Comparison of ENCODE assay signal across 9 cellular contexts in genomic region chr1:84573481-84573966, GRCh38. TPM values are rescaled to one million over a fixed set of nuclear protein-coding genes. Genes with fewer than 3 reads are reported as not detected.
DNase-seq lines count a peak whose midpoint lies in the region; ATAC-seq, FAIRE-seq and TF ChIP-seq lines count a peak whose summit lies in the region.
"Had no signal": no experiment of that assay in that cellular context is flagged by ENCODE, and none has a peak within 500 bp of the region (broad histone marks: within the 10 kb centered on the region; RNA-seq: fewer than 3 reads in every experiment).

No MANE protein-coding gene starts in this region.

- H3K4me3 Mint-ChIP-seq in activated CD4-positive, alpha-beta T cell treated with anti-CD3 and anti-CD28 coated beads, Interleukin-2, amount 10 ng/mL, durations not matched to agents 7 days and 5 days = peak overlapping the region; percentile 98
- H3K4me3 Mint-ChIP-seq in glutamatergic neuron (ENCODE audit: unreplicated experiment) = peak overlapping the region; percentile 95

- no peak for FAIRE-seq in small intestine (lab: Jason Lieb, UNC)
- FAIRE-seq: endometrium had no signal

- no peaks in the 10 kb centered on the region for H3K27me3 ChIP-seq in WERI-Rb-1 (ENCODE audit: insufficient read depth, low read depth, severe bottlenecking)
- H3K27me3 ChIP-seq in small intestine (ENCODE audit: control insufficient read depth in 2 of 2, insufficient read depth in 2 of 2, low read length in 2 of 2) = no peaks in the 10 kb centered on the region

- POLR2A ChIA-PET in activated CD4-positive, alpha-beta T cell treated with anti-CD3 and anti-CD28 coated beads, Interleukin-2, amount 10 ng/mL, durations not matched to agents 7 days and 5 days (lab: Charles Lee) = interaction anchor here (1.1 to 2.7 kb wide), 2 partner anchors 67 to 429 kb away, joined by 10 to 19 read pairs; partner anchors contain the start of genes GNG5, PRKACB and SPATA1

- peak overlapping the region; percentile 87 for H3K4me3 ChIP-seq in WERI-Rb-1 (ENCODE audit: low read depth, low read length)
- peak overlapping the region; percentile 67 to 79 for H3K4me3 ChIP-seq in small intestine (ENCODE audit: low read depth in 1 of 2, low read length in 2 of 2)

- peaks cover 8% of the 10 kb centered on the region for H3K36me3 ChIP-seq in WERI-Rb-1
- H3K36me3 ChIP-seq in small intestine (ENCODE audit: control insufficient read depth in 2 of 2, insufficient read depth in 2 of 2, low read length in 2 of 2) = peaks cover 0 to 3% of the 10 kb centered on the region in 2 donors

- 1 to 6% (median 1%) methylated on average over 5 of the region's 5 CpGs for WGBS in small intestine, 3 donors

- peak overlapping the region; percentile 100 for H3K27ac Mint-ChIP-seq in activated CD4-positive, alpha-beta T cell treated with anti-CD3 and anti-CD28 coated beads, Interleukin-2, amount 10 ng/mL, durations not matched to agents 7 days and 5 days
- H3K27ac Mint-ChIP-seq in glutamatergic neuron (ENCODE audit: unreplicated experiment) = peak overlapping the region; percentile 78

- peaks cover 5% of the 10 kb centered on the region for H3K9me3 Mint-ChIP-seq in activated CD4-positive, alpha-beta T cell treated with anti-CD3 and anti-CD28 coated beads, Interleukin-2, amount 10 ng/mL, durations not matched to agents 7 days and 5 days
- peaks cover 13% of the 10 kb centered on the region for H3K9me3 Mint-ChIP-seq in glutamatergic neuron (ENCODE audit: unreplicated experiment)

- H3K9me3 ChIP-seq in WERI-Rb-1 (ENCODE audit: severe bottlenecking) = peaks cover 3% of the 10 kb centered on the region
- no peaks in the 10 kb centered on the region for H3K9me3 ChIP-seq in small intestine (ENCODE audit: control insufficient read depth, low read depth)

- H3K36me3 Mint-ChIP-seq in activated CD4-positive, alpha-beta T cell treated with anti-CD3 and anti-CD28 coated beads, Interleukin-2, amount 10 ng/mL, durations not matched to agents 7 days and 5 days (ENCODE audit: low read depth) = peaks cover 39% of the 10 kb centered on the region
- no peaks in the 10 kb centered on the region for H3K36me3 Mint-ChIP-seq in glutamatergic neuron (ENCODE audit: unreplicated experiment)

- H3K27ac ChIP-seq in WERI-Rb-1 (peak overlapping the region; percentile 94), small intestine (ENCODE audit: low read depth in 1 of 2, low read length in 1 of 2) (peak overlapping the region; percentile 98 to 100)

- H3K4me1 Mint-ChIP-seq in activated CD4-positive, alpha-beta T cell treated with anti-CD3 and anti-CD28 coated beads, Interleukin-2, amount 10 ng/mL, durations not matched to agents 7 days and 5 days = peaks cover 39% of the 10 kb centered on the region
- H3K4me1 Mint-ChIP-seq in glutamatergic neuron (ENCODE audit: low read depth, unreplicated experiment) = peaks cover 11% of the 10 kb centered on the region

- H3K27me3 Mint-ChIP-seq in activated CD4-positive, alpha-beta T cell treated with anti-CD3 and anti-CD28 coated beads, Interleukin-2, amount 10 ng/mL, durations not matched to agents 7 days and 5 days = no peaks in the 10 kb centered on the region
- H3K27me3 Mint-ChIP-seq in glutamatergic neuron (ENCODE audit: unreplicated experiment) = peaks cover 4% of the 10 kb centered on the region

- TF ChIP-seq CTCF in WERI-Rb-1 (IDR thresholded peaks at IDR 0.05; ENCODE audit: low read depth, low read length) = no peak
- no peak for TF ChIP-seq CTCF in glutamatergic neuron (IDR thresholded peaks at IDR 0.05; ENCODE audit: partially characterized antibody, unreplicated experiment)

- CTCF ChIA-PET in activated CD4-positive, alpha-beta T cell treated with anti-CD3 and anti-CD28 coated beads, Interleukin-2, amount 10 ng/mL, durations not matched to agents 7 days and 5 days (lab: Charles Lee) = interaction anchor here (0.6 to 2.0 kb wide), 3 partner anchors 19 to 64 kb away, joined by 3 to 7 read pairs (median 5); no protein-coding TSS in a partner anchor

- no peak for ATAC-seq in GM19397 (IDR thresholded peaks at IDR 0.05; ENCODE audit: unreplicated experiment)

- DNase-seq in activated CD4-positive, alpha-beta T cell treated with anti-CD3 and anti-CD28 coated beads, Interleukin-2, amount 10 ng/mL, durations not matched to agents 7 days and 5 days = no peak
- DNase-seq in activated CD4-positive, alpha-beta T cell treated with anti-CD3 and anti-CD28 coated beads for 1 hour = no peak
- DNase-seq in WERI-Rb-1 = no peak
- DNase-seq in glutamatergic neuron = no peak
- peak; percentile 51 for DNase-seq in small intestine
- DNase-seq in SHP77 treated with DMSO at 0.1 percent for 48 hours (lab: John Stamatoyannopoulos, UW) = no peak
- DNase-seq in NCI-H146 (lab: John Stamatoyannopoulos, UW) = no peak

- peaks cover 3 to 5% of the 10 kb centered on the region in 2 donors for H3K4me1 ChIP-seq in small intestine (ENCODE audit: control insufficient read depth in 2 of 2, insufficient read depth in 1 of 2, low read depth in 1 of 2, low read length in 1 of 2)

RNA-seq across cellular contexts. Expression of gene CTBS, which starts 0.7 kb away (rescaled TPM):
- 10 to 100 TPM; 13.2 to 14.8 TPM for total RNA-seq in activated CD4-positive, alpha-beta T cell treated with anti-CD3 and anti-CD28 coated beads, Interleukin-2, amount 10 ng/mL, durations not matched to agents 7 days and 5 days
- total RNA-seq in glutamatergic neuron (ENCODE audit: unreplicated experiment) = 2.0 TPM
- polyA plus RNA-seq in small intestine = 1 to 10 TPM; 4.5 to 8.6 (median 5.9) TPM
